25 cellular contexts compared by ENCODE assay signal in genomic region chr13:38826182-38826813, GRCh38.
DNase-seq lines count a peak whose midpoint lies in the region; ATAC-seq, FAIRE-seq and TF ChIP-seq lines count a peak whose summit lies in the region.
"Had no signal": no experiment of that assay in that cellular context is flagged by ENCODE, and none has a peak within 500 bp of the region (broad histone marks: within the 10 kb centered on the region; RNA-seq: fewer than 3 reads in every experiment).

No MANE protein-coding gene starts in this region.

- H4K20me1 ChIP-seq in neural progenitor cell (ENCODE audit: low read depth), result no peaks in the 10 kb centered on the region

- H3K27ac Mint-ChIP-seq in neural progenitor cell, result peak overlapping the region; percentile 24
- H3K27ac Mint-ChIP-seq: CD8-positive, alpha-beta memory T cell had no signal

- no peaks in the 10 kb centered on the region for H3F3A ChIP-seq in neural progenitor cell (ENCODE audit: low read depth)

- no peaks in the 10 kb centered on the region for H3K36me3 ChIP-seq in bronchial epithelial cell (ENCODE audit: control insufficient read depth, insufficient read depth, low read length)
- H3K36me3 ChIP-seq in neural progenitor cell, result no peaks in the 10 kb centered on the region
- H3K36me3 ChIP-seq in mucosa of descending colon (ENCODE audit: low read depth), result no peaks in the 10 kb centered on the region

- H3K4me1 ChIP-seq in neural progenitor cell (peaks cover 7% of the 10 kb centered on the region), mucosa of descending colon (ENCODE audit: low read depth) (no peaks in the 10 kb centered on the region)

- H3K4me2 ChIP-seq in neural progenitor cell, result no peak overlapping the region
- H3K4me2 ChIP-seq: SK-N-SH had no signal

- ATAC-seq in GM21619 (IDR thresholded peaks at IDR 0.05; ENCODE audit: unreplicated experiment) (no peak), mucosa of descending colon (no peak), HG03280 (IDR thresholded peaks at IDR 0.05; ENCODE audit: unreplicated experiment) (no peak)
- ATAC-seq: HCT116, K562 had no signal

- H3K36me3 Mint-ChIP-seq in neural progenitor cell, result peaks cover 4% of the 10 kb centered on the region
- H3K36me3 Mint-ChIP-seq: CD8-positive, alpha-beta memory T cell had no signal

- no peak overlapping the region for H3K4me3 Mint-ChIP-seq in neural progenitor cell
- H3K4me3 Mint-ChIP-seq: CD8-positive, alpha-beta memory T cell had no signal

- H3K4me1 Mint-ChIP-seq in neural progenitor cell, result peaks cover 22% of the 10 kb centered on the region
- H3K4me1 Mint-ChIP-seq: CD8-positive, alpha-beta memory T cell had no signal

- H3K9me3 ChIP-seq in neural progenitor cell (ENCODE audit: low read depth) (no peaks in the 10 kb centered on the region), mucosa of descending colon (no peaks in the 10 kb centered on the region)
- H3K9me3 ChIP-seq: SK-N-SH had no signal

- no peaks in the 10 kb centered on the region for H3K9me3 Mint-ChIP-seq in neural progenitor cell

- no peak overlapping the region for H2AFZ ChIP-seq in neural progenitor cell (replicated peaks)

- peak; percentile 44 for DNase-seq in NCI-H748 (lab: John Stamatoyannopoulos, UW; ENCODE audit: unreplicated experiment)
- no peak for DNase-seq in NCI-H748 treated with DMSO at 0.1 percent for 48 hours (lab: John Stamatoyannopoulos, UW)
- DNase-seq in bronchial epithelial cell (ENCODE audit: low read depth), result peak; percentile 32
- no peak for DNase-seq in neural progenitor cell (ENCODE audit: low spot score)
- no peak for DNase-seq in mucosa of descending colon
- DNase-seq in ACHN, result no peak
- DNase-seq: Calu3; CD8-positive, alpha-beta memory T cell; DMS153; GOT3; MM.1S; NCI-H1092 treated with DMSO at 0.1 percent for 48 hours; NCI-H1436 treated with DMSO at 0.1 percent for 48 hours; NCI-H2029 treated with DMSO at 0.1 percent for 48 hours; NCI-H446; NCI-H526 treated with DMSO at 0.1 percent for 48 hours; SHP77 treated with DMSO at 0.1 percent for 48 hours; SK-N-SH had no signal

- H3K79me2 ChIP-seq in neural progenitor cell (ENCODE audit: low read depth), result no peaks in the 10 kb centered on the region

- no peaks in the 10 kb centered on the region for H3K27me3 Mint-ChIP-seq in neural progenitor cell (ENCODE audit: insufficient read depth, low read depth)
- H3K27me3 Mint-ChIP-seq: CD8-positive, alpha-beta memory T cell had no signal

- TF ChIP-seq CTCF in bronchial epithelial cell (IDR thresholded peaks at IDR 0.05; ENCODE audit: insufficient read depth, low read length, severe bottlenecking) (no peak), neural progenitor cell (IDR thresholded peaks at IDR 0.05) (no peak), mucosa of descending colon (IDR thresholded peaks at IDR 0.05) (no peak)

- FAIRE-seq in bronchial epithelial cell (lab: Jason Lieb, UNC), result no peak
- FAIRE-seq: GM12891, K562 had no signal

- H3K9ac ChIP-seq in neural progenitor cell, result no peak overlapping the region
- H3K9ac ChIP-seq: SK-N-SH had no signal

- in situ Hi-C loops in ACHN (cut with HindIII; ENCODE audit: low pct_ligation_motif_present, low pct_unique_long_range_greater_than_20kb, low sequenced_read_pairs), result no loop called here

- intact Hi-C loops in mucosa of descending colon (cut with DNase I, micrococcal nuclease), result no loop called here

- no peaks in the 10 kb centered on the region for H3K27me3 ChIP-seq in bronchial epithelial cell (ENCODE audit: control insufficient read depth, insufficient read depth, low read length)
- no peaks in the 10 kb centered on the region for H3K27me3 ChIP-seq in neural progenitor cell

- no peak overlapping the region for H3K4me3 ChIP-seq in bronchial epithelial cell (ENCODE audit: low read depth, low read length)
- no peak overlapping the region for H3K4me3 ChIP-seq in neural progenitor cell
- H3K4me3 ChIP-seq in mucosa of descending colon, result no peak overlapping the region
- H3K4me3 ChIP-seq: K562 had no signal

- no peak overlapping the region for H3K27ac ChIP-seq in neural progenitor cell
- H3K27ac ChIP-seq: C4-2B, RWPE1 had no signal

Comparison
In these comparisons a context has a peak if more than half of its experiments do, and no peak if none do; other contexts are left out.
1. DNase-seq: peak in NCI-H748 (single experiment) and bronchial epithelial cell (single experiment); none in NCI-H748 treated with DMSO at 0.1 percent for 48 hours (single experiment), neural progenitor cell (single experiment), mucosa of descending colon (0 of 3) and ACHN (single experiment).